ENCODE assay signal across 34 cellular contexts in the genomic region with DNA sequence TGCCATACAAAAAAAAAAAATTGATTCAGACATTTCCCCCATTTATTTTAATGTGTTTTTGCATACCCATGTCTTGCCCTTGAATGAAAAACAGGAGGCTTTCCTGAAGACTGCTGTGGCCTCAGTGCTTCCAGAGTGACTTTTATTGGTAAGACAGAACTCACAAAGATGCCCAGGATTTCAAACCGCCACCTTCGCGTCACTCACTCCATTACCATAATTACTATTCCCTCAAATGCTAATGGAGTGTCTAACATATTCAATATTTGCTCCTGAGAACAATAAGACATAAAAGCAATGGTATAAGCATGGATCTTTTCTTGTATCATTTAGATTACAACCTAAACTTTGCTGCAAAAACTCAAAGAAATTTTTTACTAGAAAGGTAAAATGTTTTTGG.
"Had no signal": no experiment of that assay in that cellular context is flagged by ENCODE, and none has a peak within 500 bp of the region (broad histone marks: within the 10 kb centered on the region; RNA-seq: fewer than 3 reads in every experiment).

No MANE protein-coding gene starts in this region.

- H3K36me3 ChIP-seq: MG63 had no signal

- DNase-seq: Karpas-422, Kasumi-1, MG63, MM.1S, MV-4-11, NCI-H1048, NCI-H1092, NCI-H1092 treated with DMSO at 0.1 percent for 48 hours, NCI-H1105, NCI-H1105 treated with DMSO at 0.1 percent for 48 hours, NCI-H1417, NCI-H1417 treated with DMSO at 0.1 percent for 48 hours, NCI-H1436, NCI-H1436 treated with DMSO at 0.1 percent for 48 hours, NCI-H146, NCI-H1694, NCI-H1694 treated with DMSO at 0.1 percent for 48 hours, NCI-H187, NCI-H187 treated with DMSO at 0.1 percent for 48 hours, NCI-H1930, NCI-H2029, NCI-H2029 treated with DMSO at 0.1 percent for 48 hours, NCI-H2081, NCI-H2081 treated with DMSO at 0.1 percent for 48 hours, NCI-H2107, NCI-H2171, NCI-H2171 treated with DMSO at 0.1 percent for 48 hours, NCI-H2227 treated with DMSO at 0.1 percent for 48 hours, NCI-H226, NCI-H446, NCI-H446 treated with DMSO at 0.1 percent for 48 hours, NCI-H510A, NCI-H510A treated with DMSO at 0.1 percent for 48 hours had no signal

- H3K4me3 ChIP-seq: MG63 had no signal

- H3K9ac ChIP-seq: KMS-11 had no signal

- H3K9me3 ChIP-seq: MG63 had no signal

- H3K4me2 ChIP-seq: KMS-11 had no signal

- H3K27ac ChIP-seq: KMS-11 had no signal
